In genomic region chr2:131145040-131145439, GRCh38 we compare ENCODE assay signal across 19 cellular contexts. TPM values are rescaled to one million over a fixed set of nuclear protein-coding genes. Genes with fewer than 3 reads are reported as not detected.
A peak's percentile ranks its signal among the peaks of the same experiment; 100 is the strongest.
DNase-seq lines count a peak whose midpoint lies in the region; ATAC-seq and TF ChIP-seq lines count a peak whose summit lies in the region.
"Had no signal": no experiment of that assay in that cellular context is flagged by ENCODE, and none has a peak within 500 bp of the region (broad histone marks: within the 10 kb centered on the region; RNA-seq: fewer than 3 reads in every experiment).

No MANE protein-coding gene starts in this region.

- peaks cover 40% of the 10 kb centered on the region for H4K20me1 ChIP-seq in OCI-LY3 (ENCODE audit: insufficient read depth, low read length)

- no peak overlapping the region for H3K27ac Mint-ChIP-seq in T-cell
- H3K27ac Mint-ChIP-seq: activated CD8-positive, alpha-beta T cell treated with anti-CD3 and anti-CD28 coated beads for 36 hours; activated naive CD4-positive, alpha-beta T cell treated with anti-CD3 and anti-CD28 coated beads, Interleukin-2, amount 50 U/mL, for 24 hours had no signal

- no peak overlapping the region for H3K4me3 Mint-ChIP-seq in T-cell
- H3K4me3 Mint-ChIP-seq: activated CD8-positive, alpha-beta T cell treated with anti-CD3 and anti-CD28 coated beads for 36 hours; activated naive CD4-positive, alpha-beta T cell treated with anti-CD3 and anti-CD28 coated beads, Interleukin-2, amount 50 U/mL, for 24 hours; naive thymus-derived CD8-positive, alpha-beta T cell; T-helper 17 cell had no signal

- no peak overlapping the region for H3K4me3 ChIP-seq in OCI-LY3 (ENCODE audit: low read length)
- H3K4me3 ChIP-seq in gastrocnemius medialis: no peak overlapping the region
- H3K4me3 ChIP-seq: heart right ventricle had no signal

- H3K27ac ChIP-seq in OCI-LY3 (ENCODE audit: low read length) (peak overlapping the region; percentile 34), gastrocnemius medialis (no peak overlapping the region)
- H3K27ac ChIP-seq: C4-2B, heart right ventricle had no signal

- ATAC-seq in GM18519 (IDR thresholded peaks at IDR 0.05; ENCODE audit: low FRiP score, unreplicated experiment) (peak; percentile 79), GM21390 (IDR thresholded peaks at IDR 0.05; ENCODE audit: unreplicated experiment) (peak; percentile 73), HG03025 (IDR thresholded peaks at IDR 0.05; ENCODE audit: low FRiP score, unreplicated experiment) (peak; percentile 75), gastrocnemius medialis (no peak), HG03520 (IDR thresholded peaks at IDR 0.05; ENCODE audit: unreplicated experiment) (no peak), T-cell (replicated peaks in 1 of 4) (no peak)
- ATAC-seq: activated CD8-positive, alpha-beta T cell treated with anti-CD3 and anti-CD28 coated beads for 36 hours; heart right ventricle; naive thymus-derived CD8-positive, alpha-beta T cell; PC-3; right cardiac atrium; T-helper 17 cell had no signal

- H3K4me1 ChIP-seq in OCI-LY3 (ENCODE audit: low read length): peaks cover 24% of the 10 kb centered on the region
- H3K4me1 ChIP-seq in gastrocnemius medialis: no peaks in the 10 kb centered on the region

- H3K27me3 Mint-ChIP-seq in T-cell: no peaks in the 10 kb centered on the region
- H3K27me3 Mint-ChIP-seq: activated CD8-positive, alpha-beta T cell treated with anti-CD3 and anti-CD28 coated beads for 36 hours; activated naive CD4-positive, alpha-beta T cell treated with anti-CD3 and anti-CD28 coated beads, Interleukin-2, amount 50 U/mL, for 24 hours; naive thymus-derived CD8-positive, alpha-beta T cell; T-helper 17 cell had no signal

- no peak overlapping the region for H2AFZ ChIP-seq in OCI-LY3 (ENCODE audit: low read depth, low read length)

- TF ChIP-seq CTCF in OCI-LY3 (IDR thresholded peaks at IDR 0.05; ENCODE audit: low read depth, low read length) (no peak), gastrocnemius medialis (IDR thresholded peaks at IDR 0.05 in 4 of 5, conservative IDR thresholded peaks at IDR 0.05 in 1 of 5) (no peak)

- POLR2A ChIA-PET in T-cell (lab: Charles Lee): interaction anchor here in 1 of 2 donors (0.9 kb wide), 1 partner anchor 60 kb away, joined by 3 read pairs; no protein-coding TSS in a partner anchor

- CTCF ChIA-PET in T-cell (lab: Charles Lee): no interaction called here

- H3K36me3 ChIP-seq in OCI-LY3 (replicated peaks; ENCODE audit: low read depth, low read length): peaks cover 66% of the 10 kb centered on the region
- H3K36me3 ChIP-seq in gastrocnemius medialis: peaks cover 0 to 38% of the 10 kb centered on the region in 2 donors

- DNase-seq in DMS153 (lab: John Stamatoyannopoulos, UW): no peak
- DNase-seq in gastrocnemius medialis: no peak
- no peak for DNase-seq in T-cell
- DNase-seq: activated CD8-positive, alpha-beta T cell treated with anti-CD3 and anti-CD28 coated beads for 36 hours; GF-D8; heart right ventricle; KBM-7; naive thymus-derived CD8-positive, alpha-beta T cell; NCI-H2029; PC-3; right cardiac atrium; T-helper 17 cell had no signal

- no peaks in the 10 kb centered on the region for H3K9me3 Mint-ChIP-seq in T-cell
- H3K9me3 Mint-ChIP-seq: activated CD8-positive, alpha-beta T cell treated with anti-CD3 and anti-CD28 coated beads for 36 hours; activated naive CD4-positive, alpha-beta T cell treated with anti-CD3 and anti-CD28 coated beads, Interleukin-2, amount 50 U/mL, for 24 hours; naive thymus-derived CD8-positive, alpha-beta T cell had no signal

- in situ Hi-C loops in gastrocnemius medialis (cut with MboI; ENCODE audit: low sequenced_read_pairs in 4 of 4): no loop called here

- H3K9me3 ChIP-seq in OCI-LY3 (ENCODE audit: insufficient read depth, low read length) (no peaks in the 10 kb centered on the region), gastrocnemius medialis (no peaks in the 10 kb centered on the region)
- H3K9me3 ChIP-seq: heart right ventricle had no signal

- peaks cover 33% of the 10 kb centered on the region for H3K36me3 Mint-ChIP-seq in T-cell

- H3K9ac ChIP-seq in OCI-LY3 (ENCODE audit: low read length): no peak overlapping the region

- peaks cover 0 to 6% (median 5%) of the 10 kb centered on the region in 3 donors for H3K4me1 Mint-ChIP-seq in T-cell

- H3K27me3 ChIP-seq in OCI-LY3 (ENCODE audit: low read depth, low read length) (no peaks in the 10 kb centered on the region), gastrocnemius medialis (no peaks in the 10 kb centered on the region)
- H3K27me3 ChIP-seq: heart right ventricle had no signal

- intact Hi-C loops in gastrocnemius medialis (cut with DNase I; ENCODE audit: low total_unique reads): no loop called here

- peak overlapping the region; percentile 52 for H3K4me2 ChIP-seq in OCI-LY3 (ENCODE audit: low read length)

- TF ChIP-seq POLR2A in gastrocnemius medialis (IDR thresholded peaks at IDR 0.05): no peak

- 0 out of 2 replicates have a peak, but pooled peaks cover 4% of the 10 kb centered on the region for H3K79me2 ChIP-seq in OCI-LY3 (ENCODE audit: low read length)

RNA-seq across cellular contexts. Expression of gene PLEKHB2, which starts 39.9 kb away (rescaled TPM):
- 100 to 1,000 TPM in 1 of 4 donors, 10 to 100 TPM in 3; 24.0 to 105 (median 68.3) TPM for total RNA-seq in gastrocnemius medialis
- total RNA-seq in T-cell: 10 to 100 TPM; 52.5 to 61.7 (median 53.2) TPM

RNA-seq across cellular contexts. Expression of gene FAM168B, which starts 51.8 kb away (rescaled TPM):
- total RNA-seq in gastrocnemius medialis (100 to 1,000 TPM; 147 to 172 (median 157) TPM), T-cell (10 to 100 TPM; 61.7 to 84.0 (median 73.3) TPM)

Comparison
In these comparisons a context has a peak if more than half of its experiments do, and no peak if none do; other contexts are left out.
1. ATAC-seq: peak in GM18519 (single experiment), GM21390 (single experiment) and HG03025 (single experiment); none in gastrocnemius medialis (0 of 2), HG03520 (single experiment) and T-cell (0 of 4).